Comparison of ENCODE assay signal across 29 cellular contexts in the genomic region with DNA sequence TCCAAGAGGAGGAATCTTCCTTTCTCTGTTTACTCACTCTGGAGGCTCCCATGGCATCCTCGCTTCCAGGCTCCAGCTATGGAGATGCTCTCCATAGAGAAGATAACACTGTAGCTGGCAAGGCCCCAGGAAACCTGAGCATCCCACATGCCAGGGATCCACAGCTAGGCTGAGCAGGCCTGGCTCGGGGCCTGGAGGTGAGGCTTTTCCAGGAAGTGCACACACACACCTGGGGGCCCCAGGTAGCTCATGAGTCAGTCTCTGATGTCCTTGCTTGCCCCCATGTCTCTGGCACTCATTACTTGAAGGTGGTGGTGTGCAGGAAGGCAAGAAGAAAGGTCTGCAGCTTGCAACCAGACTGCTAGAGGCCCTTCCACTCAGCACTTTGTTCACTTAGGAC. TPM values are rescaled to one million over a fixed set of nuclear protein-coding genes. Genes with fewer than 3 reads are reported as not detected.
"Had no signal": no experiment of that assay in that cellular context is flagged by ENCODE, and none has a peak within 500 bp of the region (broad histone marks: within the 10 kb centered on the region; RNA-seq: fewer than 3 reads in every experiment).

No MANE protein-coding gene starts in this region.

- H3K27me3 ChIP-seq: adrenal gland, body of pancreas, SJCRH30 had no signal

- H3K4me1 Mint-ChIP-seq: activated CD4-positive, alpha-beta T cell treated with anti-CD3 and anti-CD28 coated beads, Interleukin-2, amount 10 ng/mL, durations not matched to agents 24 days and 14 days had no signal

- H3K9me3 ChIP-seq: adrenal gland, body of pancreas, SJCRH30 had no signal

- H3K4me1 ChIP-seq: adrenal gland, body of pancreas, SJCRH30 had no signal

- H3K36me3 ChIP-seq: adrenal gland, SJCRH30 had no signal

- H3K4me3 Mint-ChIP-seq: activated CD4-positive, alpha-beta T cell treated with anti-CD3 and anti-CD28 coated beads, Interleukin-2, amount 10 ng/mL, durations not matched to agents 24 days and 14 days; activated CD8-positive, alpha-beta T cell treated with anti-CD3 and anti-CD28 coated beads, Interleukin-2, amount 10 ng/mL, durations not matched to agents 7 days and 5 days; activated naive CD4-positive, alpha-beta T cell treated with anti-CD3 and anti-CD28 coated beads for 36 hours; activated T-cell treated with anti-CD3 and anti-CD28 coated beads, Interleukin-2, amount 50 U/mL, for 24 hours; T-helper 1 cell treated with Interleukin-12 subunit alpha and Interleukin-12 subunit beta and Interleukin-4 antibody, amounts not matched to agents 30 μg/mL and 1 μg/mL, for 36 hours; T-helper 2 cell treated with Interferon-gamma antibody and Interleukin-4, amounts not matched to agents 5 μg/mL and 100 μg/mL, for 36 hours had no signal

- H3K27ac Mint-ChIP-seq: activated CD4-positive, alpha-beta T cell treated with anti-CD3 and anti-CD28 coated beads, Interleukin-2, amount 10 ng/mL, durations not matched to agents 24 days and 14 days; activated CD8-positive, alpha-beta T cell treated with anti-CD3 and anti-CD28 coated beads, Interleukin-2, amount 10 ng/mL, durations not matched to agents 7 days and 5 days; activated naive CD4-positive, alpha-beta T cell treated with anti-CD3 and anti-CD28 coated beads for 36 hours; activated T-cell treated with anti-CD3 and anti-CD28 coated beads, Interleukin-2, amount 50 U/mL, for 24 hours; T-helper 1 cell treated with Interleukin-12 subunit alpha and Interleukin-12 subunit beta and Interleukin-4 antibody, amounts not matched to agents 30 μg/mL and 1 μg/mL, for 36 hours; T-helper 2 cell treated with Interferon-gamma antibody and Interleukin-4, amounts not matched to agents 5 μg/mL and 100 μg/mL, for 36 hours had no signal

- DNase-seq: activated CD4-positive, alpha-beta T cell treated with anti-CD3 and anti-CD28 coated beads, Interleukin-2, amount 10 ng/mL, durations not matched to agents 24 days and 14 days; activated CD4-positive, alpha-beta T cell treated with anti-CD3 and anti-CD28 coated beads, Interleukin-2, amount 50 U/mL, for 4 hours; activated CD8-positive, alpha-beta T cell treated with anti-CD3 and anti-CD28 coated beads, Interleukin-2, amount 10 ng/mL, durations not matched to agents 7 days and 5 days; activated gamma-delta T cell treated with Interleukin-2 at 50 U/mL for 16 hours; activated naive CD4-positive, alpha-beta T cell treated with anti-CD3 and anti-CD28 coated beads for 36 hours; activated T-cell treated with anti-CD3 and anti-CD28 coated beads, Interleukin-2, amount 50 U/mL, for 24 hours; adrenal gland; body of pancreas; central memory CD4-positive, alpha-beta T cell; Kasumi-1; KG1; MM.1S; MV-4-11; NCI-H1092; NCI-H1436 treated with DMSO at 0.1 percent for 48 hours; NCI-H1694 treated with DMSO at 0.1 percent for 48 hours; NCI-H2029; NCI-H510A; NCI-H526; NCI-H748 treated with DMSO at 0.1 percent for 48 hours; NK-92 treated with Interleukin-12 subunit alpha and Interleukin-12 subunit beta, amount 100 ng/mL, for 24 hours; PC-3; SHP77; SJCRH30 had no signal

- H3K36me3 Mint-ChIP-seq: activated naive CD4-positive, alpha-beta T cell treated with anti-CD3 and anti-CD28 coated beads, Interleukin-2, amount 50 U/mL, for 72 hours had no signal

- H3K27ac ChIP-seq: adrenal gland, body of pancreas, SJCRH30, SK-N-MC had no signal

- H3K4me3 ChIP-seq: adrenal gland, body of pancreas, SJCRH30, SK-N-MC had no signal

- H3K9me3 Mint-ChIP-seq: activated CD4-positive, alpha-beta T cell treated with anti-CD3 and anti-CD28 coated beads, Interleukin-2, amount 10 ng/mL, durations not matched to agents 24 days and 14 days; activated naive CD4-positive, alpha-beta T cell treated with anti-CD3 and anti-CD28 coated beads for 36 hours; activated naive CD4-positive, alpha-beta T cell treated with anti-CD3 and anti-CD28 coated beads, Interleukin-2, amount 50 U/mL, for 72 hours; activated T-cell treated with anti-CD3 and anti-CD28 coated beads, Interleukin-2, amount 50 U/mL, for 24 hours; T-helper 1 cell treated with Interleukin-12 subunit alpha and Interleukin-12 subunit beta and Interleukin-4 antibody, amounts not matched to agents 30 μg/mL and 1 μg/mL, for 36 hours; T-helper 2 cell treated with Interferon-gamma antibody and Interleukin-4, amounts not matched to agents 5 μg/mL and 100 μg/mL, for 36 hours had no signal

- ATAC-seq: activated CD8-positive, alpha-beta T cell treated with anti-CD3 and anti-CD28 coated beads, Interleukin-2, amount 10 ng/mL, durations not matched to agents 7 days and 5 days; activated naive CD4-positive, alpha-beta T cell treated with anti-CD3 and anti-CD28 coated beads, Interleukin-2, amount 50 U/mL, for 72 hours; body of pancreas; PC-3 had no signal

RNA-seq across cellular contexts. Expression of gene LCE5A, which starts 5.5 kb away (rescaled TPM):
- total RNA-seq: activated CD4-positive, alpha-beta T cell treated with anti-CD3 and anti-CD28 coated beads, Interleukin-2, amount 10 ng/mL, durations not matched to agents 24 days and 14 days; activated CD8-positive, alpha-beta T cell treated with anti-CD3 and anti-CD28 coated beads, Interleukin-2, amount 10 ng/mL, durations not matched to agents 7 days and 5 days; activated naive CD4-positive, alpha-beta T cell treated with anti-CD3 and anti-CD28 coated beads for 36 hours; activated naive CD4-positive, alpha-beta T cell treated with anti-CD3 and anti-CD28 coated beads, Interleukin-2, amount 50 U/mL, for 72 hours; adrenal gland; astrocyte; body of pancreas; PC-3; SJCRH30 had no signal
- polyA plus RNA-seq: adrenal gland had no signal

RNA-seq across cellular contexts. Expression of gene CRCT1, which starts 9.2 kb away (rescaled TPM):
- total RNA-seq: activated CD4-positive, alpha-beta T cell treated with anti-CD3 and anti-CD28 coated beads, Interleukin-2, amount 10 ng/mL, durations not matched to agents 24 days and 14 days; activated CD8-positive, alpha-beta T cell treated with anti-CD3 and anti-CD28 coated beads, Interleukin-2, amount 10 ng/mL, durations not matched to agents 7 days and 5 days; activated naive CD4-positive, alpha-beta T cell treated with anti-CD3 and anti-CD28 coated beads for 36 hours; activated naive CD4-positive, alpha-beta T cell treated with anti-CD3 and anti-CD28 coated beads, Interleukin-2, amount 50 U/mL, for 72 hours; adrenal gland; astrocyte; body of pancreas; PC-3; SJCRH30 had no signal
- polyA plus RNA-seq: adrenal gland had no signal
